ENCODE assay signal across 1 cellular context in the genomic region with DNA sequence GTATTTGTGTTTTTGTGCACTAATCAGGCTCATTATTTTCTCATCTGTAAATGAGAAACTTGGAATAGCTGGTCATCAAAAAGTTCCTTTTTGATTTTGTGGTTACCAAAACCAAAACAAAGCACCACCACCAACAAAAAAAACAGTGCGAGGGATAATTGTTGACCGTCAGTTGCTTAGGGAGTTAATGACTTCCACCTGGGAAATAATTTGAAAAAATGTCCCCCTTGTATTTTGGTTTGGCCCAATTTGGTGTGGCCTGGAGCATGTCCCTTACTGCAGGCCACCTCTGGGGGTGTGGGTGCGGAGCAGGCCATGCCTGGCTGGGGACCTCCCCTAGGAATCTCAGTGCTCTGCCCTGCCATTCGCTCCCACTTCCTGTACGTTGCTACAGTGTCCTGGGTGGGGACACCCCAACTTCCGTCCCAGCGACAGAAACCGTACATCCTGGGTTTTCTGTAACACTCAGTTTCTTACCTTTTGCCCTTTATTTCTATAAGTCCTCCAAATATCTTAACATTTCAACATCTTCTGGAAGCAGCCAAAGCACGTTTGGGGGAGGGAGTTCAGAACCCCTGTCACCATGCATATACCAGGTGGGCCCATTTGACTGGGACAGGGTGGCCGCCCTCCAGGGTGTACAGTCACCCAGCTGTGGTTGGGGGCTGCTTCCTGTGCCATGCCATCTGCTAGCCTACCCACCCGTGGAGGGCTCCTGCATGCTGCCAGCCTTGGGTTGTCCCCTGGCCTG.
TF ChIP-seq lines count a peak whose summit lies in the region.

No MANE protein-coding gene starts in this region.

TF ChIP-seq in H1, 55 proteins besides CTCF, POLR2A, EP300 and RAD21 (continued from another document):
- no peak for TF ChIP-seq ASH2L (IDR thresholded peaks at IDR 0.05; ENCODE audit: low read length)
- no peak for TF ChIP-seq BACH1 (IDR thresholded peaks at IDR 0.05; ENCODE audit: low read length)
- no peak for TF ChIP-seq GABPA (IDR thresholded peaks at IDR 0.05; ENCODE audit: borderline replicate concordance, insufficient read depth, low read length)
- no peak for TF ChIP-seq HDAC6 (IDR thresholded peaks at IDR 0.05; ENCODE audit: low read depth, low read length)
- no peak for TF ChIP-seq BCL11A (IDR thresholded peaks at IDR 0.05; ENCODE audit: low read depth in 2 of 2, low read length in 2 of 2)
- no peak for TF ChIP-seq PHF8 (conservative IDR thresholded peaks at IDR 0.05; ENCODE audit: low read depth, low read length)
- no peak for TF ChIP-seq KDM4A (IDR thresholded peaks at IDR 0.05; ENCODE audit: low read depth, low read length, severe bottlenecking)
- no peak for TF ChIP-seq EZH2 (IDR thresholded peaks at IDR 0.05; ENCODE audit: low read depth, low read length, severe bottlenecking)
- no peak for TF ChIP-seq TAF1 (IDR thresholded peaks at IDR 0.05; ENCODE audit: low read depth, low read length)
- no peak for TF ChIP-seq SP4 (IDR thresholded peaks at IDR 0.05; ENCODE audit: low read length)
- no peak for TF ChIP-seq JUN (IDR thresholded peaks at IDR 0.05; ENCODE audit: low read depth, low read length)
- TF ChIP-seq ATF3 (IDR thresholded peaks at IDR 0.05; ENCODE audit: insufficient read depth, low read depth, low read length) = no peak
- no peak for TF ChIP-seq CREB1 (IDR thresholded peaks at IDR 0.05)
- TF ChIP-seq FOSL1 (IDR thresholded peaks at IDR 0.05; ENCODE audit: insufficient read depth, low read depth, low read length) = no peak
- no peak for TF ChIP-seq ZNF274 (IDR thresholded peaks at IDR 0.05; ENCODE audit: borderline replicate concordance, extremely low read depth, low read length)
- no peak for TF ChIP-seq NRF1 (IDR thresholded peaks at IDR 0.05; ENCODE audit: low read depth, low read length)
- TF ChIP-seq HDAC2 (IDR thresholded peaks at IDR 0.05; ENCODE audit: borderline replicate concordance in 1 of 2, low read depth in 2 of 2, low read length in 2 of 2) = no peak
